ENCODE assay signal across 15 cellular contexts in genomic region chr22:17375914-17376614, GRCh38.
"Had no signal": no experiment of that assay in that cellular context is flagged by ENCODE, and none has a peak within 500 bp of the region (broad histone marks: within the 10 kb centered on the region; RNA-seq: fewer than 3 reads in every experiment).

No MANE protein-coding gene starts in this region.

- H3K36me3 ChIP-seq: pancreas, suprapubic skin, upper lobe of left lung had no signal

- H3K27me3 ChIP-seq: body of pancreas had no signal

- H3K4me1 ChIP-seq: suprapubic skin had no signal

- H3K9me3 Mint-ChIP-seq: activated naive CD4-positive, alpha-beta T cell treated with anti-CD3 and anti-CD28 coated beads, Interleukin-2, amount 50 U/mL, for 24 hours; activated T-cell treated with anti-CD3 and anti-CD28 coated beads, Interleukin-2, amount 50 U/mL, for 24 hours; immature natural killer cell had no signal

- H3K4me3 Mint-ChIP-seq: activated CD8-positive, alpha-beta memory T cell treated with anti-CD3 and anti-CD28 coated beads, Interleukin-2, amount 10 ng/mL, durations not matched to agents 7 days and 5 days; activated naive CD4-positive, alpha-beta T cell treated with anti-CD3 and anti-CD28 coated beads, Interleukin-2, amount 50 U/mL, for 24 hours; activated T-cell treated with anti-CD3 and anti-CD28 coated beads, Interleukin-2, amount 50 U/mL, for 24 hours; immature natural killer cell had no signal

- H3K9me3 ChIP-seq: body of pancreas, pancreas, suprapubic skin, upper lobe of left lung had no signal

- H3K4me3 ChIP-seq: body of pancreas, pancreas, suprapubic skin, upper lobe of left lung had no signal

- ATAC-seq: activated CD8-positive, alpha-beta memory T cell treated with anti-CD3 and anti-CD28 coated beads, Interleukin-2, amount 10 ng/mL, durations not matched to agents 7 days and 5 days; body of pancreas; esophagus mucosa; pancreas had no signal

- H3K27ac ChIP-seq: body of pancreas, pancreas, suprapubic skin, upper lobe of left lung had no signal

- H3K36me3 Mint-ChIP-seq: activated naive CD4-positive, alpha-beta T cell treated with anti-CD3 and anti-CD28 coated beads, Interleukin-2, amount 50 U/mL, for 24 hours; immature natural killer cell had no signal

- DNase-seq: activated CD4-positive, alpha-beta T cell treated with anti-CD3 and anti-CD28 coated beads for 1 hour; activated CD4-positive, alpha-beta T cell treated with anti-CD3 and anti-CD28 coated beads, Interleukin-2, amount 50 U/mL, for 48 hours; activated CD8-positive, alpha-beta memory T cell treated with anti-CD3 and anti-CD28 coated beads, Interleukin-2, amount 10 ng/mL, durations not matched to agents 7 days and 5 days; activated effector memory CD4-positive, alpha-beta T cell treated with Interleukin-2 at 50 U/mL for 16 hours; activated T-cell treated with anti-CD3 and anti-CD28 coated beads, Interleukin-2, amount 50 U/mL, for 24 hours; amniotic stem cell; body of pancreas; immature natural killer cell; pancreas; stimulated activated naive CD4-positive, alpha-beta T cell; T-helper 9 cell; upper lobe of left lung had no signal

- H3K27ac Mint-ChIP-seq: activated CD8-positive, alpha-beta memory T cell treated with anti-CD3 and anti-CD28 coated beads, Interleukin-2, amount 10 ng/mL, durations not matched to agents 7 days and 5 days; activated naive CD4-positive, alpha-beta T cell treated with anti-CD3 and anti-CD28 coated beads, Interleukin-2, amount 50 U/mL, for 24 hours; activated T-cell treated with anti-CD3 and anti-CD28 coated beads, Interleukin-2, amount 50 U/mL, for 24 hours; immature natural killer cell had no signal
